12 cellular contexts compared by ENCODE assay signal in genomic region chr16:48862087-48862532, GRCh38.
DNase-seq lines count a peak whose midpoint lies in the region; ATAC-seq and TF ChIP-seq lines count a peak whose summit lies in the region.
"Had no signal": no experiment of that assay in that cellular context is flagged by ENCODE, and none has a peak within 500 bp of the region (broad histone marks: within the 10 kb centered on the region; RNA-seq: fewer than 3 reads in every experiment).

No MANE protein-coding gene starts in this region.

- ATAC-seq in PC-3, result peak; percentile 37; the same call in 1 of the 2 replicates
- no peak for ATAC-seq in GM21576 (IDR thresholded peaks at IDR 0.05; ENCODE audit: unreplicated experiment)
- no peak for ATAC-seq in HG02588 (IDR thresholded peaks at IDR 0.05; ENCODE audit: unreplicated experiment)

- 8 to 13% methylated on average over 9 of the region's 9 CpGs for WGBS in GM23248 (ENCODE audit: low coverage in 1 of 2, low lambda C conversion rate in 2 of 2, missing lambda C conversion rate in 2 of 2), 2 experiments
- 20 to 42% methylated on average over 3 to 9 of the region's 9 CpGs for WGBS in transverse colon (ENCODE audit: low coverage in 1 of 2), 2 donors

- no TSS peak for BruUV-seq in PC-3 (replicated peaks; lab: Mats Ljungman, UMichigan)

- H3K79me2 ChIP-seq in GM23248 (ENCODE audit: insufficient read depth), result no peaks in the 10 kb centered on the region
- H3K79me2 ChIP-seq in PC-3 (ENCODE audit: low read length), result no peaks in the 10 kb centered on the region

- H3K9ac ChIP-seq in GM23248, result no peak overlapping the region
- no peak overlapping the region for H3K9ac ChIP-seq in PC-3 (ENCODE audit: low read length)

- peak; percentile 51; the same call in 1 of the 2 replicates for TF ChIP-seq CTCF in PC-3 (conservative IDR thresholded peaks at IDR 0.05; ENCODE audit: low read depth, low read length)
- TF ChIP-seq CTCF in fibroblast of the aortic adventitia (IDR thresholded peaks at IDR 0.05; ENCODE audit: insufficient read depth, low read length), result no peak
- no peak for TF ChIP-seq CTCF in transverse colon (IDR thresholded peaks at IDR 0.05)

- H4K20me1 ChIP-seq in GM23248 (ENCODE audit: insufficient read depth), result no peaks in the 10 kb centered on the region
- H4K20me1 ChIP-seq in PC-3 (ENCODE audit: low read length), result no peaks in the 10 kb centered on the region

- H3K36me3 ChIP-seq in GM23248 (ENCODE audit: low read depth) (no peaks in the 10 kb centered on the region), PC-3 (ENCODE audit: low read depth, low read length) (no peaks in the 10 kb centered on the region), transverse colon (no peaks in the 10 kb centered on the region)
- H3K36me3 ChIP-seq: SJCRH30 had no signal

- H3K4me1 ChIP-seq in GM23248 (ENCODE audit: insufficient read depth), result no peaks in the 10 kb centered on the region
- no peaks in the 10 kb centered on the region for H3K4me1 ChIP-seq in PC-3 (ENCODE audit: insufficient read depth, low read length)
- no peaks in the 10 kb centered on the region for H3K4me1 ChIP-seq in transverse colon
- H3K4me1 ChIP-seq: SJCRH30 had no signal

- in situ Hi-C loops in GM23248 (cut with MboI) (no loop called here), transverse colon (cut with MboI; ENCODE audit: low pct_ligation_motif_present in 1 of 4, low pct_unique_long_range_greater_than_20kb in 1 of 4, low sequenced_read_pairs in 3 of 4) (no loop called here)

- TF ChIP-seq POLR2A in transverse colon (IDR thresholded peaks at IDR 0.05), result no peak

- H3F3A ChIP-seq in GM23248 (ENCODE audit: insufficient read depth) (no peaks in the 10 kb centered on the region), PC-3 (ENCODE audit: low read length, unreplicated experiment) (no peaks in the 10 kb centered on the region)

- H3K4me2 ChIP-seq in GM23248 (ENCODE audit: unreplicated experiment), result no peak overlapping the region
- 0 out of 2 replicates have a peak overlapping the region, but pooled peaks have one; percentile 28 for H3K4me2 ChIP-seq in PC-3 (ENCODE audit: low read length)

- peak; percentile 53 for DNase-seq in GM23248
- DNase-seq in PC-3, result peak; percentile 48
- DNase-seq in fibroblast of the aortic adventitia (ENCODE audit: low read depth), result peak; percentile 12
- peak; percentile 8 for DNase-seq in transverse colon
- DNase-seq in activated effector memory CD4-positive, alpha-beta T cell treated with Interleukin-2 at 50 U/mL for 16 hours, result no peak
- DNase-seq: activated CD4-positive, alpha-beta memory T cell treated with anti-CD3 and anti-CD28 coated beads, Interleukin-2, amount 10 ng/mL, durations not matched to agents 7 days and 5 days; GF-D8; NCI-H2029 treated with DMSO at 0.1 percent for 48 hours; SJCRH30 had no signal

- no peaks in the 10 kb centered on the region for H3K27me3 ChIP-seq in GM23248 (replicated peaks; ENCODE audit: insufficient read depth)
- no peaks in the 10 kb centered on the region for H3K27me3 ChIP-seq in PC-3 (ENCODE audit: low read length)
- no peaks in the 10 kb centered on the region for H3K27me3 ChIP-seq in transverse colon
- H3K27me3 ChIP-seq: SJCRH30 had no signal

- H3K9me2 ChIP-seq in GM23248 (ENCODE audit: insufficient read depth), result no peaks in the 10 kb centered on the region
- H3K9me2 ChIP-seq in PC-3 (replicated peaks; ENCODE audit: low read length), result no peaks in the 10 kb centered on the region

- no peaks in the 10 kb centered on the region for H3K9me3 ChIP-seq in GM23248 (ENCODE audit: low read depth)
- H3K9me3 ChIP-seq in PC-3 (ENCODE audit: low read length), result no peaks in the 10 kb centered on the region
- no peaks in the 10 kb centered on the region for H3K9me3 ChIP-seq in transverse colon
- H3K9me3 ChIP-seq: SJCRH30 had no signal

- no peak overlapping the region for H2AFZ ChIP-seq in GM23248
- H2AFZ ChIP-seq in PC-3 (ENCODE audit: low read length), result peak overlapping the region; percentile 67

- TF ChIP-seq EP300 in transverse colon (IDR thresholded peaks at IDR 0.05; ENCODE audit: low read depth), result no peak

- POLR2A ChIA-PET in PC-3 (lab: Charles Lee; ENCODE audit: unreplicated experiment), result no interaction called here

- CTCF ChIA-PET in PC-3 (lab: Charles Lee), result interaction anchor here (0.5 kb wide), 1 partner anchor 478 kb away, joined by 3 read pairs; no protein-coding TSS in a partner anchor

- no peak overlapping the region for H3K27ac ChIP-seq in GM23248
- H3K27ac ChIP-seq in PC-3 (ENCODE audit: low read length), result no peak overlapping the region
- H3K27ac ChIP-seq in transverse colon, result no peak overlapping the region
- H3K27ac ChIP-seq: SJCRH30 had no signal

- H3K4me3 ChIP-seq in GM23248 (no peak overlapping the region), PC-3 (ENCODE audit: low read length) (no peak overlapping the region), fibroblast of the aortic adventitia (ENCODE audit: low read depth, low read length) (no peak overlapping the region), transverse colon (no peak overlapping the region)
- H3K4me3 ChIP-seq: lung, SJCRH30 had no signal

- intact Hi-C loops in PC-3 (cut with micrococcal nuclease), result no loop called here
- intact Hi-C loops in transverse colon (cut with DNase I; ENCODE audit: low total_unique reads), result no loop called here
